In the genomic region with DNA sequence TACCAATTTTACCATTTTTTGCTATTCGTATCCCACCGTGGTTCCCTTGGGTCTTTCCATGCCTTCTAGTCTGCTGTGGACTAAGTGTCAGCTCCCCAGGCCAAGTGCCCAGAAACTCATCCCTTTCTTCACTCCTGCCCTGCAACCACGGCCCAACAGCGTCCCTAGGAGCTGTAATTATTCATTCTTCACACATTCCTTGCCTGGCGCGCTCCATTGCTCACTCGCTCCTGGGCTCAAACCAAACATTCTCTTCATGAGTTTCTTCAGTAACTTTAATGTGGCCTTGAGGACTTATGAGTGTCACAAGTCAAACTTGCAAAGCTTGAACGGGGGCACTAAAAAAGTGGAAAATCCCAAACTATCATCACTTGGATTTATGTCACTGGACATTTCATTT, we compare ENCODE assay signal across 16 cellular contexts. TPM values are rescaled to one million over a fixed set of nuclear protein-coding genes. Genes with fewer than 3 reads are reported as not detected.
A peak's percentile ranks its signal among the peaks of the same experiment; 100 is the strongest.
DNase-seq lines count a peak whose midpoint lies in the region; ATAC-seq and TF ChIP-seq lines count a peak whose summit lies in the region.
"Had no signal": no experiment of that assay in that cellular context is flagged by ENCODE, and none has a peak within 500 bp of the region (broad histone marks: within the 10 kb centered on the region; RNA-seq: fewer than 3 reads in every experiment).

No MANE protein-coding gene starts in this region.

- H3K27me3 Mint-ChIP-seq in glutamatergic neuron (ENCODE audit: unreplicated experiment) (no peaks in the 10 kb centered on the region), nephron progenitor cell (ENCODE audit: low read depth, poor library complexity) (peaks cover 2% of the 10 kb centered on the region)
- H3K27me3 Mint-ChIP-seq: CD4-positive, alpha-beta memory T cell had no signal

- DNase-seq in glutamatergic neuron, result no peak
- peak; percentile 21 for DNase-seq in nephron progenitor cell
- DNase-seq in G401 (ENCODE audit: low spot score), result no peak
- DNase-seq: BE2C; CD4-positive, alpha-beta memory T cell; DMS53; GOT3; HCEC 1CT; HFFc6 had no signal

- TF ChIP-seq CTCF in glutamatergic neuron (IDR thresholded peaks at IDR 0.05; ENCODE audit: partially characterized antibody, unreplicated experiment) (no peak), nephron progenitor cell (IDR thresholded peaks at IDR 0.05) (no peak)

- ATAC-seq in GM18868 (IDR thresholded peaks at IDR 0.05; ENCODE audit: unreplicated experiment) (no peak), GM18511 (IDR thresholded peaks at IDR 0.05; ENCODE audit: unreplicated experiment) (no peak)
- ATAC-seq: A549, GM12878 had no signal

- H3K36me3 Mint-ChIP-seq in glutamatergic neuron (ENCODE audit: unreplicated experiment), result no peaks in the 10 kb centered on the region
- H3K36me3 Mint-ChIP-seq in nephron progenitor cell (ENCODE audit: low read depth), result no peaks in the 10 kb centered on the region
- H3K36me3 Mint-ChIP-seq: CD4-positive, alpha-beta memory T cell had no signal

- peaks cover 16% of the 10 kb centered on the region; the same call in 1 of the 2 replicates for H3K36me3 ChIP-seq in HUES48 (ENCODE audit: control insufficient read depth, insufficient read depth, low read length)
- H3K36me3 ChIP-seq: BE2C had no signal

- in situ Hi-C loops in G401 (cut with HindIII; ENCODE audit: low sequenced_read_pairs), result no loop called here

- H3K4me1 Mint-ChIP-seq in glutamatergic neuron (ENCODE audit: low read depth, unreplicated experiment) (peaks cover 33% of the 10 kb centered on the region), nephron progenitor cell (peaks cover 23% of the 10 kb centered on the region)
- H3K4me1 Mint-ChIP-seq: CD4-positive, alpha-beta memory T cell had no signal

- H3K4me1 ChIP-seq in HUES48 (ENCODE audit: control insufficient read depth, insufficient read depth, low read length), result peaks cover 45% of the 10 kb centered on the region

- H3K27ac Mint-ChIP-seq in glutamatergic neuron (ENCODE audit: unreplicated experiment) (peak overlapping the region; percentile 19), nephron progenitor cell (no peak overlapping the region)
- H3K27ac Mint-ChIP-seq: CD4-positive, alpha-beta memory T cell; HFFc6 had no signal

- H3K9me3 ChIP-seq in HUES48 (ENCODE audit: control insufficient read depth, insufficient read depth, low read length), result no peaks in the 10 kb centered on the region
- H3K9me3 ChIP-seq: A549, BE2C had no signal

- 0 out of 2 replicates have a peak overlapping the region, but pooled peaks have one; percentile 34 for H3K4me3 ChIP-seq in HUES48 (ENCODE audit: low read depth, low read length)
- H3K4me3 ChIP-seq: A549, GM12878 had no signal

- peaks cover 2% of the 10 kb centered on the region for H3K9me3 Mint-ChIP-seq in glutamatergic neuron (ENCODE audit: unreplicated experiment)
- H3K9me3 Mint-ChIP-seq in nephron progenitor cell, result no peaks in the 10 kb centered on the region

- no peaks in the 10 kb centered on the region for H3K27me3 ChIP-seq in HUES48 (ENCODE audit: control insufficient read depth, insufficient read depth, low read length)
- H3K27me3 ChIP-seq: BE2C had no signal

- no peak overlapping the region for H3K4me3 Mint-ChIP-seq in glutamatergic neuron (ENCODE audit: unreplicated experiment)
- H3K4me3 Mint-ChIP-seq in nephron progenitor cell, result no peak overlapping the region
- H3K4me3 Mint-ChIP-seq: CD4-positive, alpha-beta memory T cell; HFFc6 had no signal

- no peak overlapping the region for H3K9ac ChIP-seq in HUES48 (ENCODE audit: low read depth, low read length)

- peak overlapping the region; percentile 53 for H3K27ac ChIP-seq in HUES48 (ENCODE audit: low read depth, low read length)
- H3K27ac ChIP-seq: A549, C4-2B had no signal

RNA-seq across cellular contexts. Expression of gene GABRB3, which starts 15.7 kb away (rescaled TPM):
- 287 TPM for total RNA-seq in glutamatergic neuron (ENCODE audit: unreplicated experiment)
- 11.4 and 16.9 TPM in 2 replicates for total RNA-seq in G401 (2014; rRNA removed; shearing (Covaris generic))
- total RNA-seq: HT1080 had no signal

Comparison
In these comparisons a context has a peak if more than half of its experiments do, and no peak if none do; other contexts are left out.
1. RNA of gene GABRB3, which starts 15.7 kb away (total RNA-seq): 287 TPM in glutamatergic neuron (single experiment); 11.4 to 16.9 TPM in G401; every median in the first group is over 10 times any median in the second.